ENCODE assay signal across 11 cellular contexts in genomic region chr2:47063159-47063930, GRCh38.
A peak's percentile ranks its signal among the peaks of the same experiment; 100 is the strongest.
DNase-seq lines count a peak whose midpoint lies in the region; ATAC-seq and TF ChIP-seq lines count a peak whose summit lies in the region.
"Had no signal": no experiment of that assay in that cellular context is flagged by ENCODE, and none has a peak within 500 bp of the region (broad histone marks: within the 10 kb centered on the region; RNA-seq: fewer than 3 reads in every experiment).

No MANE protein-coding gene starts in this region.

- no peak overlapping the region for H3K4me3 Mint-ChIP-seq in CD14-positive monocyte
- H3K4me3 Mint-ChIP-seq: activated CD4-positive, alpha-beta T cell treated with anti-CD3 and anti-CD28 coated beads for 36 hours had no signal

- no peak for TF ChIP-seq CTCF in CD14-positive monocyte (IDR thresholded peaks at IDR 0.05)
- TF ChIP-seq CTCF in esophagus squamous epithelium (IDR thresholded peaks at IDR 0.05): no peak

- H3K4me1 ChIP-seq in esophagus squamous epithelium: peaks cover 7 to 78% (median 30%) of the 10 kb centered on the region in 3 donors
- peaks cover 36% of the 10 kb centered on the region for H3K4me1 ChIP-seq in rectal smooth muscle tissue (ENCODE audit: control insufficient read depth, insufficient read depth, low read length)

- no peak for ATAC-seq in GM18858 (IDR thresholded peaks at IDR 0.05; ENCODE audit: unreplicated experiment)
- ATAC-seq: activated CD4-positive, alpha-beta T cell treated with anti-CD3 and anti-CD28 coated beads for 36 hours had no signal

- H3K4me1 Mint-ChIP-seq in CD14-positive monocyte: peaks cover 64% of the 10 kb centered on the region

- H3K36me3 Mint-ChIP-seq in CD14-positive monocyte: peaks cover 76 to 88% of the 10 kb centered on the region in 2 donors

- H3K9me3 Mint-ChIP-seq in CD14-positive monocyte: no peaks in the 10 kb centered on the region

- no peaks in the 10 kb centered on the region for H3K9me3 ChIP-seq in esophagus squamous epithelium

- WGBS in esophagus squamous epithelium, 2 donors: 34 to 70% methylated on average over 2 to 5 of the region's 7 CpGs

- peaks cover 0 to 3% (median 2%) of the 10 kb centered on the region in 3 donors for H3K27me3 Mint-ChIP-seq in CD14-positive monocyte (ENCODE audit: low read depth in 3 of 3)
- H3K27me3 Mint-ChIP-seq: activated CD4-positive, alpha-beta T cell treated with anti-CD3 and anti-CD28 coated beads for 36 hours had no signal

- H3K36me3 ChIP-seq in esophagus squamous epithelium: peaks cover 0 to 57% (median 0%) of the 10 kb centered on the region in 3 donors
- peaks cover 5% of the 10 kb centered on the region for H3K36me3 ChIP-seq in rectal smooth muscle tissue (ENCODE audit: control insufficient read depth, insufficient read depth, low read length)

- no peak overlapping the region for H3K9ac ChIP-seq in rectal smooth muscle tissue (ENCODE audit: low read length)

- H3K4me3 ChIP-seq in esophagus squamous epithelium (no peak overlapping the region), rectal smooth muscle tissue (ENCODE audit: low read length) (no peak overlapping the region)

- no peak for TF ChIP-seq POLR2A in esophagus squamous epithelium (IDR thresholded peaks at IDR 0.05)

- H3K27me3 ChIP-seq in esophagus squamous epithelium (no peaks in the 10 kb centered on the region), rectal smooth muscle tissue (ENCODE audit: control insufficient read depth, insufficient read depth, low read length) (no peaks in the 10 kb centered on the region)

- peak overlapping the region in 6 of 7 donors; percentile 35 to 82 (median 74) for H3K27ac Mint-ChIP-seq in CD14-positive monocyte
- H3K27ac Mint-ChIP-seq: activated CD4-positive, alpha-beta T cell treated with anti-CD3 and anti-CD28 coated beads for 36 hours had no signal

- DNase-seq in CD14-positive monocyte (ENCODE audit: low spot score) (no peak), NCI-H69 (lab: John Stamatoyannopoulos, UW) (peak; percentile 11), esophagus squamous epithelium (lab: John Stamatoyannopoulos, UW) (no peak), DMS53 treated with DMSO at 0.1 percent for 48 hours (lab: John Stamatoyannopoulos, UW; ENCODE audit: unreplicated experiment) (no peak), retina (no peak)
- no peak for DNase-seq in activated CD8-positive, alpha-beta memory T cell treated with anti-CD3 and anti-CD28 coated beads, Interleukin-2, amount 50 U/mL, for 4 hours
- DNase-seq: activated CD4-positive, alpha-beta T cell treated with anti-CD3 and anti-CD28 coated beads for 36 hours; GDM1; small intestine had no signal

- intact Hi-C loops in CD14-positive monocyte (cut with micrococcal nuclease) (no loop called here), esophagus squamous epithelium (cut with DNase I) (no loop called here)

- H3K27ac ChIP-seq in esophagus squamous epithelium: peak overlapping the region; percentile 32 to 57 (median 56)
- H3K27ac ChIP-seq in rectal smooth muscle tissue (ENCODE audit: low read depth, low read length): peak overlapping the region; percentile 42
